Comparison of ENCODE assay signal across 17 cellular contexts in the genomic region with DNA sequence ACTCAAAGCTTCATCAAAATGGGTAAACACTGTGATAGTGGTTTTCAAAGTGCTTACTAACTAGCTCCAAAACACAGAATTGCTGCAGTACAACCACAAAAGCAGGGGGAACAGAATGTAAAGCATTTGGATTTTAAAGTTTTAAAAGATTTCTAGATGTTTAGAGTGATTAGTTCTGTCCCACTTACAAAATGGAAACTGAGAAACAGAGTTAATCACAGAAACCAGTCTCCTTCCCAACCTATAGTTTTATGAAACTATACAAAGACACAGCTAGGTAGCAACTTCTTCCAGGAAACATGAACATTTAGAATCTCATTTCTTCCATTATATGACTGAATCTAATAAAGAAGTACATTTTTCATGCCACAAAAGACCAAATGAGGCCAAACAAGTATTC.
A peak's percentile ranks its signal among the peaks of the same experiment; 100 is the strongest.
DNase-seq lines count a peak whose midpoint lies in the region; ATAC-seq and TF ChIP-seq lines count a peak whose summit lies in the region.
"Had no signal": no experiment of that assay in that cellular context is flagged by ENCODE, and none has a peak within 500 bp of the region (broad histone marks: within the 10 kb centered on the region; RNA-seq: fewer than 3 reads in every experiment).

No MANE protein-coding gene starts in this region.

- no peak overlapping the region for H3K4me3 ChIP-seq in KMS-11 (IDR thresholded peaks at IDR 0.05; ENCODE audit: insufficient read depth, low read depth, low read length)
- H3K4me3 ChIP-seq: A549, HAP-1 had no signal

- no peak for TF ChIP-seq CTCF in KMS-11 (conservative IDR thresholded peaks at IDR 0.05; ENCODE audit: low read depth, low read length)
- TF ChIP-seq CTCF in VCaP (conservative IDR thresholded peaks at IDR 0.05): no peak

- intact Hi-C loops in activated CD4-positive, alpha-beta T cell treated with anti-CD3 and anti-CD28 coated beads for 36 hours (cut with DNase I, micrococcal nuclease): no loop called here
- intact Hi-C loops in activated CD4-positive, alpha-beta T cell treated with anti-CD3 and anti-CD28 coated beads, Interleukin-2, amount 10 ng/mL, durations not matched to agents 24 days and 14 days (cut with micrococcal nuclease): no loop called here

- H3K27ac ChIP-seq in KMS-11 (peak overlapping the region; percentile 32), VCaP (peak overlapping the region; percentile 74)
- H3K27ac ChIP-seq: 22Rv1, A549, C4-2B had no signal

- peak overlapping the region; percentile 1; the same call in 1 of the 2 replicates for H3K9ac ChIP-seq in KMS-11

- CTCF ChIA-PET in activated CD4-positive, alpha-beta T cell treated with anti-CD3 and anti-CD28 coated beads for 36 hours (lab: Charles Lee): interaction anchor here (0.5 to 5.0 kb wide), 5 partner anchors 10 to 488 kb away, joined by 3 to 37 read pairs (median 4); no protein-coding TSS in a partner anchor

- H3K36me3 Mint-ChIP-seq in activated CD4-positive, alpha-beta T cell treated with anti-CD3 and anti-CD28 coated beads for 36 hours (ENCODE audit: low read depth): no peaks in the 10 kb centered on the region
- H3K36me3 Mint-ChIP-seq in activated CD4-positive, alpha-beta T cell treated with anti-CD3 and anti-CD28 coated beads, Interleukin-2, amount 10 ng/mL, durations not matched to agents 24 days and 14 days (ENCODE audit: low read depth): no peaks in the 10 kb centered on the region
- H3K36me3 Mint-ChIP-seq in effector memory CD8-positive, alpha-beta T cell (ENCODE audit: insufficient read depth): no peaks in the 10 kb centered on the region

- H3K4me2 ChIP-seq in KMS-11: peak overlapping the region; percentile 33
- H3K4me2 ChIP-seq: A549 had no signal

- peak overlapping the region; percentile 20 for H2AFZ ChIP-seq in KMS-11 (ENCODE audit: low read depth)

- peaks cover 6% of the 10 kb centered on the region for H3K4me1 Mint-ChIP-seq in activated CD4-positive, alpha-beta T cell treated with anti-CD3 and anti-CD28 coated beads for 36 hours
- no peaks in the 10 kb centered on the region for H3K4me1 Mint-ChIP-seq in activated CD4-positive, alpha-beta T cell treated with anti-CD3 and anti-CD28 coated beads, Interleukin-2, amount 10 ng/mL, durations not matched to agents 24 days and 14 days
- no peaks in the 10 kb centered on the region for H3K4me1 Mint-ChIP-seq in effector memory CD8-positive, alpha-beta T cell (ENCODE audit: low read depth in 2 of 2)

- H3K4me3 Mint-ChIP-seq in activated CD4-positive, alpha-beta T cell treated with anti-CD3 and anti-CD28 coated beads for 36 hours: no peak overlapping the region
- H3K4me3 Mint-ChIP-seq in activated CD4-positive, alpha-beta T cell treated with anti-CD3 and anti-CD28 coated beads, Interleukin-2, amount 10 ng/mL, durations not matched to agents 24 days and 14 days: no peak overlapping the region
- no peak overlapping the region for H3K4me3 Mint-ChIP-seq in effector memory CD8-positive, alpha-beta T cell
- H3K4me3 Mint-ChIP-seq: CD4-positive, alpha-beta T cell had no signal

- peak; percentile 49 for ATAC-seq in activated CD4-positive, alpha-beta T cell treated with anti-CD3 and anti-CD28 coated beads for 36 hours
- ATAC-seq in stimulated activated naive CD8-positive, alpha-beta T cell treated with anti-CD3 and anti-CD28 coated beads, Interleukin-15, Interleukin-2, amounts not matched to agents 100 U/mL and 50 U/mL, for 24 hours: peak; percentile 75
- ATAC-seq in GM18505 (IDR thresholded peaks at IDR 0.05; ENCODE audit: unreplicated experiment) (no peak), HG02623 (IDR thresholded peaks at IDR 0.05; ENCODE audit: unreplicated experiment) (no peak)
- no peak for ATAC-seq in effector memory CD8-positive, alpha-beta T cell (replicated peaks)
- ATAC-seq: A549 had no signal

- no peaks in the 10 kb centered on the region for H4K20me1 ChIP-seq in KMS-11 (ENCODE audit: insufficient read depth)

- no peaks in the 10 kb centered on the region for H3K36me3 ChIP-seq in KMS-11 (ENCODE audit: insufficient read depth)
- H3K36me3 ChIP-seq: HAP-1 had no signal

- H3K9me3 Mint-ChIP-seq in activated CD4-positive, alpha-beta T cell treated with anti-CD3 and anti-CD28 coated beads for 36 hours (ENCODE audit: low read depth): no peaks in the 10 kb centered on the region
- H3K9me3 Mint-ChIP-seq in activated CD4-positive, alpha-beta T cell treated with anti-CD3 and anti-CD28 coated beads, Interleukin-2, amount 10 ng/mL, durations not matched to agents 24 days and 14 days: no peaks in the 10 kb centered on the region
- no peaks in the 10 kb centered on the region for H3K9me3 Mint-ChIP-seq in effector memory CD8-positive, alpha-beta T cell
- H3K9me3 Mint-ChIP-seq: CD4-positive, alpha-beta T cell had no signal

- H3K27me3 ChIP-seq in KMS-11 (ENCODE audit: insufficient read depth, low read depth): no peaks in the 10 kb centered on the region

- H3K27me3 Mint-ChIP-seq in activated CD4-positive, alpha-beta T cell treated with anti-CD3 and anti-CD28 coated beads for 36 hours: peaks cover 9% of the 10 kb centered on the region
- H3K27me3 Mint-ChIP-seq in activated CD4-positive, alpha-beta T cell treated with anti-CD3 and anti-CD28 coated beads, Interleukin-2, amount 10 ng/mL, durations not matched to agents 24 days and 14 days: peaks cover 20% of the 10 kb centered on the region
- peaks cover 26 to 37% of the 10 kb centered on the region in 2 donors for H3K27me3 Mint-ChIP-seq in effector memory CD8-positive, alpha-beta T cell

- no peak for DNase-seq in activated CD4-positive, alpha-beta T cell treated with anti-CD3 and anti-CD28 coated beads for 36 hours
- DNase-seq in activated CD4-positive, alpha-beta T cell treated with anti-CD3 and anti-CD28 coated beads, Interleukin-2, amount 10 ng/mL, durations not matched to agents 24 days and 14 days: no peak
- DNase-seq in stimulated activated naive CD8-positive, alpha-beta T cell treated with anti-CD3 and anti-CD28 coated beads, Interleukin-15, Interleukin-2, amounts not matched to agents 100 U/mL and 50 U/mL, for 24 hours: no peak
- no peak for DNase-seq in effector memory CD8-positive, alpha-beta T cell
- DNase-seq: AML-193; CD4-positive, alpha-beta T cell; DMS153; DMS79; GDM1 had no signal

- no peaks in the 10 kb centered on the region for H3K79me2 ChIP-seq in KMS-11 (ENCODE audit: insufficient read depth, low read depth)

- peaks cover 33% of the 10 kb centered on the region for H3K4me1 ChIP-seq in KMS-11 (ENCODE audit: low read depth, poor library complexity, severe bottlenecking)
- H3K4me1 ChIP-seq: A549, HAP-1 had no signal

- POLR2A ChIA-PET in activated CD4-positive, alpha-beta T cell treated with anti-CD3 and anti-CD28 coated beads for 36 hours (lab: Charles Lee): interaction anchor here (1.2 kb wide), 1 partner anchor 10 kb away, joined by 3 read pairs; no protein-coding TSS in a partner anchor

- TF ChIP-seq POLR2A in GM18505 (IDR thresholded peaks at IDR 0.05; ENCODE audit: borderline replicate concordance, extremely low read depth, insufficient read depth, insufficient read length): no peak

- H3K27ac Mint-ChIP-seq in activated CD4-positive, alpha-beta T cell treated with anti-CD3 and anti-CD28 coated beads for 36 hours: no peak overlapping the region
- H3K27ac Mint-ChIP-seq in activated CD4-positive, alpha-beta T cell treated with anti-CD3 and anti-CD28 coated beads, Interleukin-2, amount 10 ng/mL, durations not matched to agents 24 days and 14 days: no peak overlapping the region
- H3K27ac Mint-ChIP-seq in effector memory CD8-positive, alpha-beta T cell: no peak overlapping the region
- H3K27ac Mint-ChIP-seq: CD4-positive, alpha-beta T cell had no signal

Comparison
In these comparisons a context has a peak if more than half of its experiments do, and no peak if none do; other contexts are left out.
1. ATAC-seq: peak in activated CD4-positive, alpha-beta T cell treated with anti-CD3 and anti-CD28 coated beads for 36 hours (single experiment) and stimulated activated naive CD8-positive, alpha-beta T cell treated with anti-CD3 and anti-CD28 coated beads, Interleukin-15, Interleukin-2, amounts not matched to agents 100 U/mL and 50 U/mL, for 24 hours (single experiment); none in GM18505 (single experiment), HG02623 (single experiment) and effector memory CD8-positive, alpha-beta T cell (single experiment).